14 cellular contexts compared by ENCODE assay signal in genomic region chr4:148926861-148927260, GRCh38.
A peak's percentile ranks its signal among the peaks of the same experiment; 100 is the strongest.
DNase-seq lines count a peak whose midpoint lies in the region; ATAC-seq and TF ChIP-seq lines count a peak whose summit lies in the region.
"Had no signal": no experiment of that assay in that cellular context is flagged by ENCODE, and none has a peak within 500 bp of the region (broad histone marks: within the 10 kb centered on the region; RNA-seq: fewer than 3 reads in every experiment).

No MANE protein-coding gene starts in this region.

- ATAC-seq in stimulated activated naive CD8-positive, alpha-beta T cell treated with anti-CD3 and anti-CD28 coated beads, Interleukin-15, amount 100 ng/mL, for 72 hours, result no peak

- in situ Hi-C loops in brain microvascular endothelial cell (cut with HindIII; ENCODE audit: low pct_ligation_motif_present, low sequenced_read_pairs), result no loop called here

- no peak overlapping the region for H3K4me3 ChIP-seq in brain microvascular endothelial cell (ENCODE audit: low read depth, low read length)
- H3K4me3 ChIP-seq: smooth muscle cell had no signal

- H3K4me3 Mint-ChIP-seq in stimulated activated naive CD8-positive, alpha-beta T cell treated with anti-CD3 and anti-CD28 coated beads, Interleukin-15, amount 100 ng/mL, for 72 hours, result no peak overlapping the region
- H3K4me3 Mint-ChIP-seq: CD4-positive, CD25-positive, alpha-beta regulatory T cell; H9; immature natural killer cell; naive B cell had no signal

- DNase-seq in COR-L47 (lab: John Stamatoyannopoulos, UW), result peak; percentile 69
- DNase-seq in NCI-H446 (lab: John Stamatoyannopoulos, UW), result peak; percentile 41 to 90
- peak; percentile 35 for DNase-seq in cerebellum (ENCODE audit: low spot score)
- DNase-seq in mucosa of gallbladder (ENCODE audit: low spot score), result peak; percentile 19
- no peak for DNase-seq in stimulated activated CD4-positive, alpha-beta T cell treated with anti-CD3 and anti-CD28 coated beads, Interleukin-2, amount 100 ng/mL, for 24 hours
- DNase-seq in brain microvascular endothelial cell, result no peak
- DNase-seq in stimulated activated naive CD8-positive, alpha-beta T cell treated with anti-CD3 and anti-CD28 coated beads, Interleukin-15, amount 100 ng/mL, for 72 hours, result no peak
- no peak for DNase-seq in NOMO-1 treated with dmso at 0.1 percent for 144 hours (lab: John Stamatoyannopoulos, UW; ENCODE audit: unreplicated experiment)
- DNase-seq: CD4-positive, CD25-positive, alpha-beta regulatory T cell; erythroblast; H9; immature natural killer cell; naive B cell had no signal

- H3K36me3 ChIP-seq in brain microvascular endothelial cell (replicated peaks), result no peaks in the 10 kb centered on the region

- no peaks in the 10 kb centered on the region for H3K27me3 ChIP-seq in brain microvascular endothelial cell (replicated peaks)

- H3K9me3 Mint-ChIP-seq in stimulated activated naive CD8-positive, alpha-beta T cell treated with anti-CD3 and anti-CD28 coated beads, Interleukin-15, amount 100 ng/mL, for 72 hours, result peaks cover 31 to 35% of the 10 kb centered on the region in 2 donors

- TF ChIP-seq CTCF in brain microvascular endothelial cell (IDR thresholded peaks at IDR 0.05; ENCODE audit: low read depth, low read length, missing control alignments), result no peak

- no peak overlapping the region for H3K27ac Mint-ChIP-seq in stimulated activated naive CD8-positive, alpha-beta T cell treated with anti-CD3 and anti-CD28 coated beads, Interleukin-15, amount 100 ng/mL, for 72 hours
- H3K27ac Mint-ChIP-seq: CD4-positive, CD25-positive, alpha-beta regulatory T cell; H9; immature natural killer cell; naive B cell had no signal

- no peaks in the 10 kb centered on the region for H3K4me1 Mint-ChIP-seq in stimulated activated naive CD8-positive, alpha-beta T cell treated with anti-CD3 and anti-CD28 coated beads, Interleukin-15, amount 100 ng/mL, for 72 hours
- H3K4me1 Mint-ChIP-seq: CD4-positive, CD25-positive, alpha-beta regulatory T cell; immature natural killer cell; naive B cell had no signal

- H3K27ac ChIP-seq in brain microvascular endothelial cell, result no peak overlapping the region

- no peaks in the 10 kb centered on the region for H3K27me3 Mint-ChIP-seq in stimulated activated naive CD8-positive, alpha-beta T cell treated with anti-CD3 and anti-CD28 coated beads, Interleukin-15, amount 100 ng/mL, for 72 hours
- H3K27me3 Mint-ChIP-seq: CD4-positive, CD25-positive, alpha-beta regulatory T cell; naive B cell had no signal

Comparison
In these comparisons a context has a peak if more than half of its experiments do, and no peak if none do; other contexts are left out.
1. DNase-seq: peak in COR-L47 (single experiment), NCI-H446 (2 of 2), cerebellum (single experiment) and mucosa of gallbladder (single experiment); none in stimulated activated CD4-positive, alpha-beta T cell treated with anti-CD3 and anti-CD28 coated beads, Interleukin-2, amount 100 ng/mL, for 24 hours (0 of 2), brain microvascular endothelial cell (single experiment), stimulated activated naive CD8-positive, alpha-beta T cell treated with anti-CD3 and anti-CD28 coated beads, Interleukin-15, amount 100 ng/mL, for 72 hours (0 of 2) and NOMO-1 treated with dmso at 0.1 percent for 144 hours (single experiment).